ENCODE assay signal across 8 cellular contexts in the genomic region with DNA sequence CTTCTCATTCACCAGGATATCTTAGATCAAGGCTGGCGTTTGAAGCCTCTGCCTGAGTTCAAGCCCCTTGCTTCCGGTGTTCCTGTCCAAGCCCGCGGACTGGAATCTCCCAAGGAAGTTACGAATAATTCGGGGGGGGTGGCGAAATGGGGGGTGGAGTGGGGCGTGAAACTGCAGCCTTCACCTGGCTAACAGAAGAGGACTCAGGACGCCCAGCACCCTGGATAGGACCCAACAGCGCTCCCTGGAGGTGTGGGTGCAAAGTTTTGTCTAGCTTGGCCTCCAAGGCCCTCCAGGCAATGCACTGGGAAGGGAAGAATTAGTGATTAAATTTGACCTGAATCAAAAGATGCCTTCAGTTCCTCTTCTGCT. TPM values are rescaled to one million over a fixed set of nuclear protein-coding genes. Genes with fewer than 3 reads are reported as not detected.
A peak's percentile ranks its signal among the peaks of the same experiment; 100 is the strongest.
DNase-seq lines count a peak whose midpoint lies in the region; ATAC-seq and TF ChIP-seq lines count a peak whose summit lies in the region.

No MANE protein-coding gene starts in this region.

- intact Hi-C loops in PC-3 (cut with micrococcal nuclease): loop anchor here (1.0 to 5.0 kb wide), 8 partner anchors 14 to 561 kb away; no protein-coding TSS in a partner anchor
- intact Hi-C loops in activated T-helper 1 cell treated with anti-CD3 and anti-CD28 coated beads, Interleukin-12 subunit alpha, Interleukin-12 subunit beta, Interleukin-2, Interleukin-4 antibody, amounts not matched to agents 30 ng/mL and 10 ng/mL and 1 ng/mL, durations not matched to agents 14 hours and 24 hours and 36 hours (cut with micrococcal nuclease): loop anchor here (1.0 to 10.0 kb wide), 19 partner anchors 13 to 1374 kb away; a partner anchor contains a TSS

- peak overlapping the region; percentile 95 for H3K9ac ChIP-seq in PC-3 (ENCODE audit: low read length)

- H3F3A ChIP-seq in PC-3 (ENCODE audit: low read length, unreplicated experiment): peaks cover 10% of the 10 kb centered on the region

- TF ChIP-seq CTCF in GM12865 (IDR thresholded peaks at IDR 0.05; ENCODE audit: insufficient read depth, low read depth, low read length, missing control alignments) (peak; percentile 74), PC-3 (conservative IDR thresholded peaks at IDR 0.05; ENCODE audit: low read depth, low read length) (peak; percentile 80), neural crest cell (conservative IDR thresholded peaks at IDR 0.05) (peak; percentile 79)

- H3K9me2 ChIP-seq in PC-3 (replicated peaks; ENCODE audit: low read length): no peaks in the 10 kb centered on the region

- peak overlapping the region; percentile 91 for H3K27ac Mint-ChIP-seq in activated T-helper 1 cell treated with anti-CD3 and anti-CD28 coated beads, Interleukin-12 subunit alpha, Interleukin-12 subunit beta, Interleukin-2, Interleukin-4 antibody, amounts not matched to agents 30 ng/mL and 10 ng/mL and 1 ng/mL, durations not matched to agents 14 hours and 24 hours and 36 hours
- H3K27ac Mint-ChIP-seq in neural crest cell (ENCODE audit: unreplicated experiment): peak overlapping the region; percentile 90

- BruUV-seq in PC-3 (replicated peaks; lab: Mats Ljungman, UMichigan): TSS peak; percentile 58

- H3K4me3 ChIP-seq in GM12865 (ENCODE audit: low read depth, low read length) (peak overlapping the region; percentile 82), PC-3 (ENCODE audit: low read length) (peak overlapping the region; percentile 78)

- CTCF ChIA-PET in PC-3 (lab: Charles Lee): interaction anchor here (0.7 to 3.2 kb wide), 14 partner anchors 11 to 886 kb away, joined by 3 to 18 read pairs (median 6); no protein-coding TSS in a partner anchor

- DNase-seq in GM12865 (ENCODE audit: low read depth) (peak; percentile 82), HT-29 (ENCODE audit: low spot score) (peak; percentile 90), PC-3 (peak; percentile 89), fibroblast of peridontal ligament (ENCODE audit: extremely low read depth) (peak; percentile 81), neural crest cell (ENCODE audit: low read depth, low spot score) (peak; percentile 62), stromal cell of bone marrow (ENCODE audit: low read depth) (peak; percentile 65), mesenteric fat pad (ENCODE audit: low spot score) (no peak)
- peak; percentile 72 for DNase-seq in activated T-helper 1 cell treated with anti-CD3 and anti-CD28 coated beads, Interleukin-12 subunit alpha, Interleukin-12 subunit beta, Interleukin-2, Interleukin-4 antibody, amounts not matched to agents 30 ng/mL and 10 ng/mL and 1 ng/mL, durations not matched to agents 14 hours and 24 hours and 36 hours (ENCODE audit: low spot score)

- H3K36me3 ChIP-seq in PC-3 (ENCODE audit: low read depth, low read length): no peaks in the 10 kb centered on the region

- peak overlapping the region; percentile 88 for H3K4me3 Mint-ChIP-seq in activated T-helper 1 cell treated with anti-CD3 and anti-CD28 coated beads, Interleukin-12 subunit alpha, Interleukin-12 subunit beta, Interleukin-2, Interleukin-4 antibody, amounts not matched to agents 30 ng/mL and 10 ng/mL and 1 ng/mL, durations not matched to agents 14 hours and 24 hours and 36 hours
- H3K4me3 Mint-ChIP-seq in neural crest cell: peak overlapping the region; percentile 95

- peaks cover 30% of the 10 kb centered on the region for H3K4me1 ChIP-seq in PC-3 (ENCODE audit: insufficient read depth, low read length)

- H3K79me2 ChIP-seq in PC-3 (ENCODE audit: low read length): peaks cover 41% of the 10 kb centered on the region

- peaks cover 11% of the 10 kb centered on the region for H3K36me3 Mint-ChIP-seq in activated T-helper 1 cell treated with anti-CD3 and anti-CD28 coated beads, Interleukin-12 subunit alpha, Interleukin-12 subunit beta, Interleukin-2, Interleukin-4 antibody, amounts not matched to agents 30 ng/mL and 10 ng/mL and 1 ng/mL, durations not matched to agents 14 hours and 24 hours and 36 hours (ENCODE audit: low read depth)
- no peaks in the 10 kb centered on the region for H3K36me3 Mint-ChIP-seq in neural crest cell (ENCODE audit: low read depth)

- ATAC-seq in PC-3: peak; percentile 22

- POLR2A ChIA-PET in PC-3 (lab: Charles Lee; ENCODE audit: unreplicated experiment): interaction anchor here (0.5 to 2.0 kb wide), 6 partner anchors 13 to 908 kb away, joined by 3 to 22 read pairs (median 5); no protein-coding TSS in a partner anchor

- H3K27me3 ChIP-seq in PC-3 (ENCODE audit: low read length): no peaks in the 10 kb centered on the region

- H3K9me3 ChIP-seq in PC-3 (ENCODE audit: low read length): no peaks in the 10 kb centered on the region

- no peaks in the 10 kb centered on the region for H3K9me3 Mint-ChIP-seq in activated T-helper 1 cell treated with anti-CD3 and anti-CD28 coated beads, Interleukin-12 subunit alpha, Interleukin-12 subunit beta, Interleukin-2, Interleukin-4 antibody, amounts not matched to agents 30 ng/mL and 10 ng/mL and 1 ng/mL, durations not matched to agents 14 hours and 24 hours and 36 hours
- H3K9me3 Mint-ChIP-seq in neural crest cell: no peaks in the 10 kb centered on the region

- peak overlapping the region; percentile 87 for H3K4me2 ChIP-seq in PC-3 (ENCODE audit: low read length)

- H2AFZ ChIP-seq in PC-3 (ENCODE audit: low read length): peak overlapping the region; percentile 72

- H4K20me1 ChIP-seq in PC-3 (ENCODE audit: low read length): peaks cover 18% of the 10 kb centered on the region

- peak overlapping the region; percentile 99 for H3K27ac ChIP-seq in PC-3 (ENCODE audit: low read length)

- H3K27me3 Mint-ChIP-seq in activated T-helper 1 cell treated with anti-CD3 and anti-CD28 coated beads, Interleukin-12 subunit alpha, Interleukin-12 subunit beta, Interleukin-2, Interleukin-4 antibody, amounts not matched to agents 30 ng/mL and 10 ng/mL and 1 ng/mL, durations not matched to agents 14 hours and 24 hours and 36 hours (ENCODE audit: insufficient read depth): peaks cover 10% of the 10 kb centered on the region
- H3K27me3 Mint-ChIP-seq in neural crest cell (ENCODE audit: low read depth): no peaks in the 10 kb centered on the region

- H3K4me1 Mint-ChIP-seq in activated T-helper 1 cell treated with anti-CD3 and anti-CD28 coated beads, Interleukin-12 subunit alpha, Interleukin-12 subunit beta, Interleukin-2, Interleukin-4 antibody, amounts not matched to agents 30 ng/mL and 10 ng/mL and 1 ng/mL, durations not matched to agents 14 hours and 24 hours and 36 hours (ENCODE audit: low read depth): peaks cover 58% of the 10 kb centered on the region
- peaks cover 39% of the 10 kb centered on the region for H3K4me1 Mint-ChIP-seq in neural crest cell

RNA-seq across cellular contexts. Expression of a gene that starts 0.9 kb away (rescaled TPM):
- 5.7 and 8.6 TPM in 2 replicates for total RNA-seq in HT-29 (2014; rRNA removed; shearing (Covaris generic))
- total RNA-seq in PC-3 (2014; rRNA removed) (35.2 and 51.8 TPM in 2 replicates), neural crest cell (73.6 and 74.3 TPM in 2 replicates), mesenteric fat pad (43.8 TPM)
- total RNA-seq in activated T-helper 1 cell treated with anti-CD3 and anti-CD28 coated beads, Interleukin-12 subunit alpha, Interleukin-12 subunit beta, Interleukin-2, Interleukin-4 antibody, amounts not matched to agents 30 ng/mL and 10 ng/mL and 1 ng/mL, durations not matched to agents 14 hours and 24 hours and 36 hours: 6.3 TPM in 2 replicates
